In the genomic region with DNA sequence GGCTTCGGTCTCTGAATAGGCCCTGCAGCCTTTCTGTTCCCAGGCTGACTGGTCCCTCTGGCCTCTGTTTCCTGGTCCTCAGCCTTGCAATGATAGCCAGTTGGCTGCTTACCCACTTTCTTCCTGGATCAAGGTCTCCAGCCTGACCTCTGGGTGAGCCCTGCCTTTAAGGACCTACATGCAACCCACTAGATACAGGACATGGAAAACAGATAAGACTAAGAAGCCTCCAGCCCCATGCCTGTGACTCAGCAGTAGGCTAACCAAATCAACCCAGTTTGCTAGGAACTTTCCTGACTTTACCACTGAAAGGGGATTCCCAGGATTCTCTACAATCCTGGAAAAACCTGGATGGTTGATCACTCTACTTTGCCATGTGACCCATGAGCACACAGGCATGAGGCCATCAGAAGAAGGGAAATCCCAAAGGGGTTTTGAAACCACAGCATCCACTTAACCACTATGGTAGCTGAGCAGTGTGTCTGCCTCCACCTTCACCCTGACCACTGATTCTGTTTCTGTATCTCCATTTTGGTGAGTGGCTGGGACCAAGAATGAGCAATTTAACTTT, we compare ENCODE assay signal across 1 cellular context.
A peak's percentile ranks its signal among the peaks of the same experiment; 100 is the strongest.
TF ChIP-seq lines count a peak whose summit lies in the region.

No MANE protein-coding gene starts in this region.

TF ChIP-seq in K562, 482 proteins besides CTCF, POLR2A, EP300 and RAD21 (continued from another document and continues in another):
- TF ChIP-seq, protein P1, sequence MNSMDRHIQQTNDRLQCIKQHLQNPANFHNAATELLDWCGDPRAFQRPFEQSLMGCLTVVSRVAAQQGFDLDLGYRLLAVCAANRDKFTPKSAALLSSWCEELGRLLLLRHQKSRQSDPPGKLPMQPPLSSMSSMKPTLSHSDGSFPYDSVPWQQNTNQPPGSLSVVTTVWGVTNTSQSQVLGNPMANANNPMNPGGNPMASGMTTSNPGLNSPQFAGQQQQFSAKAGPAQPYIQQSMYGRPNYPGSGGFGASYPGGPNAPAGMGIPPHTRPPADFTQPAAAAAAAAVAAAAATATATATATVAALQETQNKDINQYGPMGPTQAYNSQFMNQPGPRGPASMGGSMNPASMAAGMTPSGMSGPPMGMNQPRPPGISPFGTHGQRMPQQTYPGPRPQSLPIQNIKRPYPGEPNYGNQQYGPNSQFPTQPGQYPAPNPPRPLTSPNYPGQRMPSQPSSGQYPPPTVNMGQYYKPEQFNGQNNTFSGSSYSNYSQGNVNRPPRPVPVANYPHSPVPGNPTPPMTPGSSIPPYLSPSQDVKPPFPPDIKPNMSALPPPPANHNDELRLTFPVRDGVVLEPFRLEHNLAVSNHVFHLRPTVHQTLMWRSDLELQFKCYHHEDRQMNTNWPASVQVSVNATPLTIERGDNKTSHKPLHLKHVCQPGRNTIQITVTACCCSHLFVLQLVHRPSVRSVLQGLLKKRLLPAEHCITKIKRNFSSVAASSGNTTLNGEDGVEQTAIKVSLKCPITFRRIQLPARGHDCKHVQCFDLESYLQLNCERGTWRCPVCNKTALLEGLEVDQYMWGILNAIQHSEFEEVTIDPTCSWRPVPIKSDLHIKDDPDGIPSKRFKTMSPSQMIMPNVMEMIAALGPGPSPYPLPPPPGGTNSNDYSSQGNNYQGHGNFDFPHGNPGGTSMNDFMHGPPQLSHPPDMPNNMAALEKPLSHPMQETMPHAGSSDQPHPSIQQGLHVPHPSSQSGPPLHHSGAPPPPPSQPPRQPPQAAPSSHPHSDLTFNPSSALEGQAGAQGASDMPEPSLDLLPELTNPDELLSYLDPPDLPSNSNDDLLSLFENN (IDR thresholded peaks at IDR 0.05; ENCODE audit: low read depth in 2 of 2, low read length in 2 of 2) = 0 out of 4 replicates have a peak, but pooled peaks of 1 of the 2 experiments have one; percentile 23
- TF ChIP-seq GABPA (tag; conservative IDR thresholded peaks at IDR 0.05; ENCODE audit: low read depth) (no peak; the same call in 1 of the 2 replicates), PYGO2 (tag; IDR thresholded peaks at IDR 0.05) (peak; percentile 72), ASH1L (IDR thresholded peaks at IDR 0.05; ENCODE audit: borderline replicate concordance, low read depth, partially characterized antibody) (no peak), DACH1 (IDR thresholded peaks at IDR 0.05; ENCODE audit: partially characterized antibody) (peak; percentile 12), NONO (IDR thresholded peaks at IDR 0.05; ENCODE audit: low read depth in 2 of 2, low read length in 1 of 2) (peak in 1 of 2 experiments; percentile 42; a peak in 1 of 4 replicates), MYNN (IDR thresholded peaks at IDR 0.05) (peak; percentile 71), MYNN (CRISPR knock-in tag; IDR thresholded peaks at IDR 0.05) (no peak), PRPF4 (IDR thresholded peaks at IDR 0.05; ENCODE audit: insufficient read depth, low read depth, low read length, poor library complexity, severe bottlenecking) (no peak), ZNF311 (CRISPR knock-in tag; IDR thresholded peaks at IDR 0.05) (no peak), RFX1 (IDR thresholded peaks at IDR 0.05) (no peak), SAFB2 (IDR thresholded peaks at IDR 0.05; ENCODE audit: borderline replicate concordance, low read depth, low read length, severe bottlenecking) (no peak), ARHGAP35 (IDR thresholded peaks at IDR 0.05; ENCODE audit: partially characterized antibody) (no peak), FOXK1 (CRISPR knock-in tag; IDR thresholded peaks at IDR 0.05; ENCODE audit: borderline replicate concordance) (no peak), NFE2 (IDR thresholded peaks at IDR 0.05; ENCODE audit: low read depth) (peak; percentile 97), CC2D1A (IDR thresholded peaks at IDR 0.05) (peak; percentile 28; the same call in 1 of the 2 replicates), XRCC4 (IDR thresholded peaks at IDR 0.05; ENCODE audit: extremely low read depth, insufficient read depth, insufficient read length) (no peak), CCAR2 (IDR thresholded peaks at IDR 0.05; ENCODE audit: low read depth, low read length) (no peak), FOXA3 (CRISPR knock-in tag; conservative IDR thresholded peaks at IDR 0.05 in 1 of 2, IDR thresholded peaks at IDR 0.05 in 1 of 2) (no peak), POLR2AphosphoS5 (IDR thresholded peaks at IDR 0.05; ENCODE audit: control insufficient read depth, insufficient read depth, low read depth, low read length) (peak; percentile 82), MECOM (CRISPR knock-in tag; IDR thresholded peaks at IDR 0.05) (peak; percentile 63; the same call in 1 of the 2 replicates), TSC22D4 (tag; IDR thresholded peaks at IDR 0.05) (no peak), HDAC1 (IDR thresholded peaks at IDR 0.05) (peak in 1 of 2 experiments; percentile 73; a peak in 2 of 4 replicates), ELF4 (CRISPR knock-in tag; IDR thresholded peaks at IDR 0.05) (0 out of 2 replicates have a peak, but pooled peaks have one; percentile 53), ZNF274 (IDR thresholded peaks at IDR 0.05; ENCODE audit: borderline replicate concordance, low read depth, low read length) (no peak), HDAC6 (IDR thresholded peaks at IDR 0.05; ENCODE audit: low read depth, low read length) (no peak)
- TF ChIP-seq, protein P2, sequence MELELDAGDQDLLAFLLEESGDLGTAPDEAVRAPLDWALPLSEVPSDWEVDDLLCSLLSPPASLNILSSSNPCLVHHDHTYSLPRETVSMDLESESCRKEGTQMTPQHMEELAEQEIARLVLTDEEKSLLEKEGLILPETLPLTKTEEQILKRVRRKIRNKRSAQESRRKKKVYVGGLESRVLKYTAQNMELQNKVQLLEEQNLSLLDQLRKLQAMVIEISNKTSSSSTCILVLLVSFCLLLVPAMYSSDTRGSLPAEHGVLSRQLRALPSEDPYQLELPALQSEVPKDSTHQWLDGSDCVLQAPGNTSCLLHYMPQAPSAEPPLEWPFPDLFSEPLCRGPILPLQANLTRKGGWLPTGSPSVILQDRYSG (tag; conservative IDR thresholded peaks at IDR 0.05; ENCODE audit: low read depth) = peak; percentile 85
- TF ChIP-seq, protein P3, sequence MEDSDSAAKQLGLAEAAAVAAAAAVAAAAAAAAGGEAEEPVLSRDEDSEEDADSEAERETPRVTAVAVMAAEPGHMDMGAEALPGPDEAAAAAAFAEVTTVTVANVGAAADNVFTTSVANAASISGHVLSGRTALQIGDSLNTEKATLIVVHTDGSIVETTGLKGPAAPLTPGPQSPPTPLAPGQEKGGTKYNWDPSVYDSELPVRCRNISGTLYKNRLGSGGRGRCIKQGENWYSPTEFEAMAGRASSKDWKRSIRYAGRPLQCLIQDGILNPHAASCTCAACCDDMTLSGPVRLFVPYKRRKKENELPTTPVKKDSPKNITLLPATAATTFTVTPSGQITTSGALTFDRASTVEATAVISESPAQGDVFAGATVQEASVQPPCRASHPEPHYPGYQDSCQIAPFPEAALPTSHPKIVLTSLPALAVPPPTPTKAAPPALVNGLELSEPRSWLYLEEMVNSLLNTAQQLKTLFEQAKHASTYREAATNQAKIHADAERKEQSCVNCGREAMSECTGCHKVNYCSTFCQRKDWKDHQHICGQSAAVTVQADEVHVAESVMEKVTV (CRISPR knock-in tag; IDR thresholded peaks at IDR 0.05) = no peak
- TF ChIP-seq, protein P4, sequence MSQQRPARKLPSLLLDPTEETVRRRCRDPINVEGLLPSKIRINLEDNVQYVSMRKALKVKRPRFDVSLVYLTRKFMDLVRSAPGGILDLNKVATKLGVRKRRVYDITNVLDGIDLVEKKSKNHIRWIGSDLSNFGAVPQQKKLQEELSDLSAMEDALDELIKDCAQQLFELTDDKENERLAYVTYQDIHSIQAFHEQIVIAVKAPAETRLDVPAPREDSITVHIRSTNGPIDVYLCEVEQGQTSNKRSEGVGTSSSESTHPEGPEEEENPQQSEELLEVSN (IDR thresholded peaks at IDR 0.05; ENCODE audit: borderline replicate concordance in 1 of 2, extremely low read depth in 1 of 2, insufficient read depth in 1 of 2, insufficient read length in 1 of 2, low read depth in 1 of 2, low read length in 1 of 2, poor library complexity in 1 of 2, severe bottlenecking in 1 of 2) = no peak
- TF ChIP-seq, protein P5, sequence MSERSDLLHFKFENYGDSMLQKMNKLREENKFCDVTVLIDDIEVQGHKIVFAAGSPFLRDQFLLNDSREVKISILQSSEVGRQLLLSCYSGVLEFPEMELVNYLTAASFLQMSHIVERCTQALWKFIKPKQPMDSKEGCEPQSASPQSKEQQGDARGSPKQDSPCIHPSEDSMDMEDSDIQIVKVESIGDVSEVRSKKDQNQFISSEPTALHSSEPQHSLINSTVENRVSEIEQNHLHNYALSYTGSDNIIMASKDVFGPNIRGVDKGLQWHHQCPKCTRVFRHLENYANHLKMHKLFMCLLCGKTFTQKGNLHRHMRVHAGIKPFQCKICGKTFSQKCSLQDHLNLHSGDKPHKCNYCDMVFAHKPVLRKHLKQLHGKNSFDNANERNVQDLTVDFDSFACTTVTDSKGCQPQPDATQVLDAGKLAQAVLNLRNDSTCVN (CRISPR knock-in tag; IDR thresholded peaks at IDR 0.05) = no peak
- TF ChIP-seq, protein P6, sequence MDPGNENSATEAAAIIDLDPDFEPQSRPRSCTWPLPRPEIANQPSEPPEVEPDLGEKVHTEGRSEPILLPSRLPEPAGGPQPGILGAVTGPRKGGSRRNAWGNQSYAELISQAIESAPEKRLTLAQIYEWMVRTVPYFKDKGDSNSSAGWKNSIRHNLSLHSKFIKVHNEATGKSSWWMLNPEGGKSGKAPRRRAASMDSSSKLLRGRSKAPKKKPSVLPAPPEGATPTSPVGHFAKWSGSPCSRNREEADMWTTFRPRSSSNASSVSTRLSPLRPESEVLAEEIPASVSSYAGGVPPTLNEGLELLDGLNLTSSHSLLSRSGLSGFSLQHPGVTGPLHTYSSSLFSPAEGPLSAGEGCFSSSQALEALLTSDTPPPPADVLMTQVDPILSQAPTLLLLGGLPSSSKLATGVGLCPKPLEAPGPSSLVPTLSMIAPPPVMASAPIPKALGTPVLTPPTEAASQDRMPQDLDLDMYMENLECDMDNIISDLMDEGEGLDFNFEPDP (CRISPR knock-in tag; IDR thresholded peaks at IDR 0.05) = no peak
- TF ChIP-seq, protein P7, sequence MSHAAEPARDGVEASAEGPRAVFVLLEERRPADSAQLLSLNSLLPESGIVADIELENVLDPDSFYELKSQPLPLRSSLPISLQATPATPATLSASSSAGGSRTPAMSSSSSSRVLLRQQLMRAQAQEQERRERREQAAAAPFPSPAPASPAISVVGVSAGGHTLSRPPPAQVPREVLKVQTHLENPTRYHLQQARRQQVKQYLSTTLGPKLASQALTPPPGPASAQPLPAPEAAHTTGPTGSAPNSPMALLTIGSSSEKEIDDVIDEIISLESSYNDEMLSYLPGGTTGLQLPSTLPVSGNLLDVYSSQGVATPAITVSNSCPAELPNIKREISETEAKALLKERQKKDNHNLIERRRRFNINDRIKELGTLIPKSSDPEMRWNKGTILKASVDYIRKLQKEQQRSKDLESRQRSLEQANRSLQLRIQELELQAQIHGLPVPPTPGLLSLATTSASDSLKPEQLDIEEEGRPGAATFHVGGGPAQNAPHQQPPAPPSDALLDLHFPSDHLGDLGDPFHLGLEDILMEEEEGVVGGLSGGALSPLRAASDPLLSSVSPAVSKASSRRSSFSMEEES (CRISPR knock-in tag; IDR thresholded peaks at IDR 0.05) = no peak
- TF ChIP-seq, protein P8, sequence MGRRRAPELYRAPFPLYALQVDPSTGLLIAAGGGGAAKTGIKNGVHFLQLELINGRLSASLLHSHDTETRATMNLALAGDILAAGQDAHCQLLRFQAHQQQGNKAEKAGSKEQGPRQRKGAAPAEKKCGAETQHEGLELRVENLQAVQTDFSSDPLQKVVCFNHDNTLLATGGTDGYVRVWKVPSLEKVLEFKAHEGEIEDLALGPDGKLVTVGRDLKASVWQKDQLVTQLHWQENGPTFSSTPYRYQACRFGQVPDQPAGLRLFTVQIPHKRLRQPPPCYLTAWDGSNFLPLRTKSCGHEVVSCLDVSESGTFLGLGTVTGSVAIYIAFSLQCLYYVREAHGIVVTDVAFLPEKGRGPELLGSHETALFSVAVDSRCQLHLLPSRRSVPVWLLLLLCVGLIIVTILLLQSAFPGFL (CRISPR knock-in tag; IDR thresholded peaks at IDR 0.05) = no peak
- TF ChIP-seq, protein P9, sequence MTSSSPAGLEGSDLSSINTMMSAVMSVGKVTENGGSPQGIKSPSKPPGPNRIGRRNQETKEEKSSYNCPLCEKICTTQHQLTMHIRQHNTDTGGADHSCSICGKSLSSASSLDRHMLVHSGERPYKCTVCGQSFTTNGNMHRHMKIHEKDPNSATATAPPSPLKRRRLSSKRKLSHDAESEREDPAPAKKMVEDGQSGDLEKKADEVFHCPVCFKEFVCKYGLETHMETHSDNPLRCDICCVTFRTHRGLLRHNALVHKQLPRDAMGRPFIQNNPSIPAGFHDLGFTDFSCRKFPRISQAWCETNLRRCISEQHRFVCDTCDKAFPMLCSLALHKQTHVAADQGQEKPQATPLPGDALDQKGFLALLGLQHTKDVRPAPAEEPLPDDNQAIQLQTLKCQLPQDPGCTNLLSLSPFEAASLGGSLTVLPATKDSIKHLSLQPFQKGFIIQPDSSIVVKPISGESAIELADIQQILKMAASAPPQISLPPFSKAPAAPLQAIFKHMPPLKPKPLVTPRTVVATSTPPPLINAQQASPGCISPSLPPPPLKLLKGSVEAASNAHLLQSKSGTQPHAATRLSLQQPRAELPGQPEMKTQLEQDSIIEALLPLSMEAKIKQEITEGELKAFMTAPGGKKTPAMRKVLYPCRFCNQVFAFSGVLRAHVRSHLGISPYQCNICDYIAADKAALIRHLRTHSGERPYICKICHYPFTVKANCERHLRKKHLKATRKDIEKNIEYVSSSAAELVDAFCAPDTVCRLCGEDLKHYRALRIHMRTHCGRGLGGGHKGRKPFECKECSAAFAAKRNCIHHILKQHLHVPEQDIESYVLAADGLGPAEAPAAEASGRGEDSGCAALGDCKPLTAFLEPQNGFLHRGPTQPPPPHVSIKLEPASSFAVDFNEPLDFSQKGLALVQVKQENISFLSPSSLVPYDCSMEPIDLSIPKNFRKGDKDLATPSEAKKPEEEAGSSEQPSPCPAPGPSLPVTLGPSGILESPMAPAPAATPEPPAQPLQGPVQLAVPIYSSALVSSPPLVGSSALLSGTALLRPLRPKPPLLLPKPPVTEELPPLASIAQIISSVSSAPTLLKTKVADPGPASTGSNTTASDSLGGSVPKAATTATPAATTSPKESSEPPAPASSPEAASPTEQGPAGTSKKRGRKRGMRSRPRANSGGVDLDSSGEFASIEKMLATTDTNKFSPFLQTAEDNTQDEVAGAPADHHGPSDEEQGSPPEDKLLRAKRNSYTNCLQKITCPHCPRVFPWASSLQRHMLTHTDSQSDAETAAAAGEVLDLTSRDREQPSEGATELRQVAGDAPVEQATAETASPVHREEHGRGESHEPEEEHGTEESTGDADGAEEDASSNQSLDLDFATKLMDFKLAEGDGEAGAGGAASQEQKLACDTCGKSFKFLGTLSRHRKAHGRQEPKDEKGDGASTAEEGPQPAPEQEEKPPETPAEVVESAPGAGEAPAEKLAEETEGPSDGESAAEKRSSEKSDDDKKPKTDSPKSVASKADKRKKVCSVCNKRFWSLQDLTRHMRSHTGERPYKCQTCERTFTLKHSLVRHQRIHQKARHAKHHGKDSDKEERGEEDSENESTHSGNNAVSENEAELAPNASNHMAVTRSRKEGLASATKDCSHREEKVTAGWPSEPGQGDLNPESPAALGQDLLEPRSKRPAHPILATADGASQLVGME (CRISPR knock-in tag; IDR thresholded peaks at IDR 0.05) = no peak
- TF ChIP-seq, protein P10, sequence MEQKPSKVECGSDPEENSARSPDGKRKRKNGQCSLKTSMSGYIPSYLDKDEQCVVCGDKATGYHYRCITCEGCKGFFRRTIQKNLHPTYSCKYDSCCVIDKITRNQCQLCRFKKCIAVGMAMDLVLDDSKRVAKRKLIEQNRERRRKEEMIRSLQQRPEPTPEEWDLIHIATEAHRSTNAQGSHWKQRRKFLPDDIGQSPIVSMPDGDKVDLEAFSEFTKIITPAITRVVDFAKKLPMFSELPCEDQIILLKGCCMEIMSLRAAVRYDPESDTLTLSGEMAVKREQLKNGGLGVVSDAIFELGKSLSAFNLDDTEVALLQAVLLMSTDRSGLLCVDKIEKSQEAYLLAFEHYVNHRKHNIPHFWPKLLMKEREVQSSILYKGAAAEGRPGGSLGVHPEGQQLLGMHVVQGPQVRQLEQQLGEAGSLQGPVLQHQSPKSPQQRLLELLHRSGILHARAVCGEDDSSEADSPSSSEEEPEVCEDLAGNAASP (IDR thresholded peaks at IDR 0.05) = no peak
